In genomic region chr2:122322815-122323214, GRCh38 we compare ENCODE assay signal across 28 cellular contexts.
"Had no signal": no experiment of that assay in that cellular context is flagged by ENCODE, and none has a peak within 500 bp of the region (broad histone marks: within the 10 kb centered on the region; RNA-seq: fewer than 3 reads in every experiment).

No MANE protein-coding gene starts in this region.

- H3K4me1 ChIP-seq: ascending aorta, SJCRH30 had no signal

- H3K4me3 Mint-ChIP-seq: activated CD4-positive, alpha-beta T cell treated with anti-CD3 and anti-CD28 coated beads, Interleukin-2, amount 10 ng/mL, durations not matched to agents 24 days and 14 days; activated naive CD8-positive, alpha-beta T cell treated with anti-CD3 and anti-CD28 coated beads, Interleukin-2, amount 50 U/mL, for 24 hours; activated T-cell treated with anti-CD3 and anti-CD28 coated beads, Interleukin-2, amount 50 U/mL, for 4 hours; brain had no signal

- H3K4me1 Mint-ChIP-seq: activated CD4-positive, alpha-beta T cell treated with anti-CD3 and anti-CD28 coated beads, Interleukin-2, amount 10 ng/mL, durations not matched to agents 24 days and 14 days; activated naive CD8-positive, alpha-beta T cell treated with anti-CD3 and anti-CD28 coated beads, Interleukin-2, amount 50 U/mL, for 24 hours; brain had no signal

- ATAC-seq: activated naive CD4-positive, alpha-beta T cell treated with anti-CD3 and anti-CD28 coated beads, Interleukin-2, amount 50 U/mL, for 72 hours; activated naive CD8-positive, alpha-beta T cell treated with anti-CD3 and anti-CD28 coated beads, Interleukin-2, amount 50 U/mL, for 24 hours; activated T-cell treated with anti-CD3 and anti-CD28 coated beads, Interleukin-2, amount 50 U/mL, for 4 hours; Panc1; Right ventricle myocardium inferior had no signal

- H3K36me3 Mint-ChIP-seq: activated naive CD4-positive, alpha-beta T cell treated with anti-CD3 and anti-CD28 coated beads, Interleukin-2, amount 50 U/mL, for 72 hours; brain had no signal

- H3K27ac Mint-ChIP-seq: activated CD4-positive, alpha-beta T cell treated with anti-CD3 and anti-CD28 coated beads, Interleukin-2, amount 10 ng/mL, durations not matched to agents 24 days and 14 days; activated naive CD4-positive, alpha-beta T cell treated with anti-CD3 and anti-CD28 coated beads, Interleukin-2, amount 50 U/mL, for 72 hours; activated naive CD8-positive, alpha-beta T cell treated with anti-CD3 and anti-CD28 coated beads, Interleukin-2, amount 50 U/mL, for 24 hours; brain had no signal

- H3K4me3 ChIP-seq: ascending aorta, SJCRH30 had no signal

- H3K27ac ChIP-seq: ascending aorta, SJCRH30 had no signal

- H3K27me3 ChIP-seq: ascending aorta, SJCRH30 had no signal

- H3K27me3 Mint-ChIP-seq: activated CD4-positive, alpha-beta T cell treated with anti-CD3 and anti-CD28 coated beads, Interleukin-2, amount 10 ng/mL, durations not matched to agents 24 days and 14 days; activated naive CD8-positive, alpha-beta T cell treated with anti-CD3 and anti-CD28 coated beads, Interleukin-2, amount 50 U/mL, for 24 hours; brain had no signal

- H3K36me3 ChIP-seq: ascending aorta, SJCRH30 had no signal

- H3K4me2 ChIP-seq: SK-N-SH had no signal

- H3K9me3 ChIP-seq: ascending aorta, SJCRH30, SK-N-SH had no signal

- H3K9me3 Mint-ChIP-seq: activated CD4-positive, alpha-beta T cell treated with anti-CD3 and anti-CD28 coated beads, Interleukin-2, amount 10 ng/mL, durations not matched to agents 24 days and 14 days; activated naive CD8-positive, alpha-beta T cell treated with anti-CD3 and anti-CD28 coated beads, Interleukin-2, amount 50 U/mL, for 24 hours; activated T-cell treated with anti-CD3 and anti-CD28 coated beads, Interleukin-2, amount 50 U/mL, for 4 hours had no signal

- H3K9ac ChIP-seq: SK-N-SH had no signal

- DNase-seq: activated CD4-positive, alpha-beta T cell treated with anti-CD3 and anti-CD28 coated beads for 1 hour; activated CD4-positive, alpha-beta T cell treated with anti-CD3 and anti-CD28 coated beads, Interleukin-2, amount 10 ng/mL, durations not matched to agents 24 days and 14 days; activated CD4-positive, alpha-beta T cell treated with anti-CD3 and anti-CD28 coated beads, Interleukin-2, amount 50 U/mL, for 48 hours; activated CD8-positive, alpha-beta memory T cell treated with anti-CD3 and anti-CD28 coated beads for 24 hours; activated effector memory CD4-positive, alpha-beta T cell treated with anti-CD3 and anti-CD28 coated beads, Interleukin-2, amount 50 U/mL, for 16 hours; activated naive CD4-positive, alpha-beta T cell treated with Interleukin-2 at 50 U/mL for 16 hours; activated naive CD8-positive, alpha-beta T cell treated with anti-CD3 and anti-CD28 coated beads, Interleukin-2, amount 50 U/mL, for 24 hours; activated T-cell treated with anti-CD3 and anti-CD28 coated beads, Interleukin-2, amount 50 U/mL, for 4 hours; amniotic stem cell; cerebellar nuclear complex; KG1; NCI-H1048; NCI-H1930; NCI-H2171; NCI-H2227 treated with DMSO at 0.1 percent for 48 hours; NCI-H446 treated with DMSO at 0.1 percent for 48 hours; NCI-H524 treated with DMSO at 0.1 percent for 48 hours; NCI-H748 treated with DMSO at 0.1 percent for 48 hours; OCI-M1; RPMI8226; SJCRH30; T-helper 1 cell had no signal
